Comparison of ENCODE assay signal across 17 cellular contexts in genomic region chr2:234993547-234993981, GRCh38. TPM values are rescaled to one million over a fixed set of nuclear protein-coding genes. Genes with fewer than 3 reads are reported as not detected.
DNase-seq lines count a peak whose midpoint lies in the region; ATAC-seq and TF ChIP-seq lines count a peak whose summit lies in the region.
"Had no signal": no experiment of that assay in that cellular context is flagged by ENCODE, and none has a peak within 500 bp of the region (broad histone marks: within the 10 kb centered on the region; RNA-seq: fewer than 3 reads in every experiment).

No MANE protein-coding gene starts in this region.

- no peaks in the 10 kb centered on the region for H3K9me2 ChIP-seq in GM23338 (ENCODE audit: insufficient read depth)

- H3K36me3 ChIP-seq in GM23338 (ENCODE audit: insufficient read depth), result no peaks in the 10 kb centered on the region
- H3K36me3 ChIP-seq: BE2C had no signal

- H2AFZ ChIP-seq in GM23338, result no peak overlapping the region
- H2AFZ ChIP-seq: parathyroid adenoma had no signal

- H3K79me2 ChIP-seq in GM23338 (replicated peaks; ENCODE audit: insufficient read depth), result peaks cover 91% of the 10 kb centered on the region
- H3K79me2 ChIP-seq: parathyroid adenoma had no signal

- H3K36me3 Mint-ChIP-seq in brain, result peaks cover 78% of the 10 kb centered on the region
- peaks cover 10% of the 10 kb centered on the region for H3K36me3 Mint-ChIP-seq in neural crest cell (ENCODE audit: low read depth)
- peaks cover 30% of the 10 kb centered on the region for H3K36me3 Mint-ChIP-seq in GM23338 (ENCODE audit: low read depth)

- no peak overlapping the region for H3K27ac ChIP-seq in GM23338 (ENCODE audit: low read depth)
- H3K27ac ChIP-seq: parathyroid adenoma, SJCRH30, skin epidermis, tibial nerve had no signal

- H3K4me1 Mint-ChIP-seq in brain (peaks cover 81% of the 10 kb centered on the region), neural crest cell (peaks cover 59% of the 10 kb centered on the region), GM23338 (peaks cover 44% of the 10 kb centered on the region)

- no peaks in the 10 kb centered on the region for H3F3A ChIP-seq in GM23338 (replicated peaks; ENCODE audit: low read depth)

- no peaks in the 10 kb centered on the region for H3K27me3 ChIP-seq in GM23338 (ENCODE audit: insufficient read depth)
- H3K27me3 ChIP-seq: BE2C, SJCRH30, tibial nerve had no signal

- H3K4me3 Mint-ChIP-seq in brain (peak overlapping the region in 1 of 5 experiments; percentile 43), neural crest cell (peak overlapping the region; percentile 3), GM23338 (no peak overlapping the region; the same call in 2 of the 3 replicates)

- H3K4me1 ChIP-seq in GM23338 (ENCODE audit: insufficient read depth), result peaks cover 38% of the 10 kb centered on the region
- H3K4me1 ChIP-seq: parathyroid adenoma had no signal

- ATAC-seq in GM18909 (IDR thresholded peaks at IDR 0.05; ENCODE audit: poor library complexity, unreplicated experiment) (no peak), GM23338 (no peak), GM21447 (IDR thresholded peaks at IDR 0.05; ENCODE audit: unreplicated experiment) (no peak)

- H3K4me2 ChIP-seq in GM23338, result no peak overlapping the region

- H3K27me3 Mint-ChIP-seq in brain (no peaks in the 10 kb centered on the region), neural crest cell (ENCODE audit: low read depth) (no peaks in the 10 kb centered on the region), GM23338 (ENCODE audit: insufficient read depth, low read depth, poor library complexity) (peaks cover 13% of the 10 kb centered on the region)

- H4K20me1 ChIP-seq in GM23338 (replicated peaks; ENCODE audit: insufficient read depth), result peaks cover 4% of the 10 kb centered on the region; the same call in 1 of the 2 replicates

- no peak overlapping the region for H3K4me3 ChIP-seq in GM23338
- H3K4me3 ChIP-seq: SJCRH30, skin epidermis, tibial nerve had no signal

- DNase-seq in COLO668 (lab: John Stamatoyannopoulos, UW; ENCODE audit: unreplicated experiment) (peak; percentile 63), MV-4-11 (lab: John Stamatoyannopoulos, UW) (peak; percentile 95), neural crest cell (ENCODE audit: low read depth, low spot score) (no peak), GM23338 (ENCODE audit: low spot score) (no peak), HK-2 (ENCODE audit: unreplicated experiment) (no peak)
- DNase-seq: activated T-cell treated with anti-CD3 and anti-CD28 coated beads, Interleukin-2, amount 50 U/mL, for 48 hours; BE2C; DMS79; effector memory CD4-positive, alpha-beta T cell; NCI-H446; SJCRH30 had no signal

- H3K27ac Mint-ChIP-seq in brain, result peak overlapping the region; percentile 46 to 88 (median 77)
- H3K27ac Mint-ChIP-seq in neural crest cell (ENCODE audit: unreplicated experiment), result peak overlapping the region; percentile 87
- no peak overlapping the region for H3K27ac Mint-ChIP-seq in GM23338

- H3K9me3 Mint-ChIP-seq in brain (peaks cover 0 to 8% (median 0%) of the 10 kb centered on the region in 5 experiments), neural crest cell (peaks cover 5% of the 10 kb centered on the region), GM23338 (no peaks in the 10 kb centered on the region; the same call in 2 of the 3 replicates)

- TF ChIP-seq CTCF in brain (conservative IDR thresholded peaks at IDR 0.05) (no peak), neural crest cell (conservative IDR thresholded peaks at IDR 0.05) (no peak), GM23338 (conservative IDR thresholded peaks at IDR 0.05; ENCODE audit: low read depth in 2 of 2) (no peak)

TF ChIP-seq in GM23338, 12 proteins besides CTCF, POLR2A, EP300 and RAD21:
- TF ChIP-seq STAT1 (IDR thresholded peaks at IDR 0.05; ENCODE audit: unreplicated experiment), result no peak
- TF ChIP-seq ETS1 (IDR thresholded peaks at IDR 0.05), result no peak
- TF ChIP-seq JUNB (IDR thresholded peaks at IDR 0.05; ENCODE audit: unreplicated experiment), result no peak
- TF ChIP-seq EZH2 (IDR thresholded peaks at IDR 0.05; ENCODE audit: low read depth, unreplicated experiment), result no peak
- TF ChIP-seq CREB1 (CRISPR knock-in tag; IDR thresholded peaks at IDR 0.05; ENCODE audit: low read depth), result no peak
- no peak for TF ChIP-seq ZNF114 (CRISPR knock-in tag; IDR thresholded peaks at IDR 0.05)
- no peak for TF ChIP-seq REST (IDR thresholded peaks at IDR 0.05; ENCODE audit: unreplicated experiment)

RNA-seq across cellular contexts. Expression of gene SH3BP4, which starts 41.7 kb away (rescaled TPM):
- polyA plus RNA-seq in brain (ENCODE audit: insufficient read depth, low read depth, low replicate concordance) (78.4 TPM), GM23338 (2016; fragmentation: Nextera tagmentation; extraction: Ambion mirVana) (15.1 and 15.6 TPM in 2 replicates)
- 32.1 and 37.1 TPM in 2 replicates for total RNA-seq in neural crest cell
- total RNA-seq in GM23338 (2014; rRNA removed; shearing (Covaris generic)), result 50.9 and 57.6 TPM in 2 replicates

Comparison
In these comparisons a context has a peak if more than half of its experiments do, and no peak if none do; other contexts are left out.
1. DNase-seq: peak in COLO668 (single experiment) and MV-4-11 (single experiment); none in neural crest cell (single experiment), GM23338 (single experiment) and HK-2 (single experiment).